8 cellular contexts compared by ENCODE assay signal in the genomic region with DNA sequence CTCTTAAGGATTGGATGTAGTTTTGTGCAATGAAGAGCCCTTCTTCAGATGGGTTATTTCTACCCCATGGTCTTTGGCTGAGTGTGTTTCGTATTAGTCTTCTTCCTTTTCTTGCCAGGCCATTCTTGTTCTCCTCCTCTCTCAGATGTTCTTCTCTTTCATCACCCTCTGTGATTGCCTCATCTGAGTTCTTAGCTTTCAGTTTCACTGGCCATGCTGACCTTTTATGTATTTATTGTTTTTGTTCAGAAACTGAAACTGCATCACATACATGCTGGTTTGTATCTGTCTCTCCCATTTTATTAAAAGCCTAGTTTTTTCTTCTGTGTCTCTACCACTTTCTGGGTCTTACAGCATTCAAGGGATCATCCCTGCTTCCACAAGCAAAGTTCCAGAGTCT. TPM values are rescaled to one million over a fixed set of nuclear protein-coding genes. Genes with fewer than 3 reads are reported as not detected.
DNase-seq lines count a peak whose midpoint lies in the region; ATAC-seq and TF ChIP-seq lines count a peak whose summit lies in the region.

No MANE protein-coding gene starts in this region.

- H3K9me3 Mint-ChIP-seq in IgD-negative memory B cell (peaks cover 0 to 3% (median 0%) of the 10 kb centered on the region in 3 donors), natural killer cell (no peaks in the 10 kb centered on the region)

- H3K27ac ChIP-seq in breast epithelium = peak overlapping the region; percentile 56 to 64
- H3K27ac ChIP-seq in SK-N-SH (ENCODE audit: low read depth in 2 of 2, low read length in 1 of 2) = no peak overlapping the region

- peak overlapping the region; percentile 0 to 78 (median 14) for H3K4me3 Mint-ChIP-seq in IgD-negative memory B cell
- peak overlapping the region; percentile 43 for H3K4me3 Mint-ChIP-seq in natural killer cell

- H3K27me3 ChIP-seq in breast epithelium (no peaks in the 10 kb centered on the region), SK-N-SH (ENCODE audit: insufficient read depth) (no peaks in the 10 kb centered on the region)

- H3K27ac Mint-ChIP-seq in IgD-negative memory B cell = peak overlapping the region; percentile 34 to 96 (median 95)
- peak overlapping the region; percentile 86 for H3K27ac Mint-ChIP-seq in natural killer cell

- TF ChIP-seq EP300 in SK-N-SH (IDR thresholded peaks at IDR 0.05; ENCODE audit: borderline replicate concordance in 1 of 2, low read depth in 1 of 2, low read length in 1 of 2) = no peak

- no peak overlapping the region for H2AFZ ChIP-seq in SK-N-SH (ENCODE audit: low read depth)

- no peak for TF ChIP-seq CTCF in breast epithelium (IDR thresholded peaks at IDR 0.05)
- TF ChIP-seq CTCF in natural killer cell (IDR thresholded peaks at IDR 0.05) = no peak
- no peak for TF ChIP-seq CTCF in SK-N-SH (IDR thresholded peaks at IDR 0.05)

- CTCF ChIA-PET in SK-N-SH (lab: Yijun Ruan, JAX) = no interaction called here

- H3K9me3 ChIP-seq in breast epithelium (no peaks in the 10 kb centered on the region), SK-N-SH (no peaks in the 10 kb centered on the region)

- TF ChIP-seq RAD21 in SK-N-SH (IDR thresholded peaks at IDR 0.05; ENCODE audit: low read length) = no peak

- POLR2A ChIA-PET in SK-N-SH (lab: Yijun Ruan, JAX) = no interaction called here

- DNase-seq in ELR (ENCODE audit: low read depth) = peak; percentile 33
- no peak for DNase-seq in breast epithelium (ENCODE audit: low spot score in 2 of 2)
- DNase-seq in natural killer cell = no peak
- no peak for DNase-seq in SK-N-SH
- DNase-seq in NCI-H748 (lab: John Stamatoyannopoulos, UW; ENCODE audit: unreplicated experiment) = no peak
- DNase-seq in NCI-H2081 (lab: John Stamatoyannopoulos, UW) = no peak

- H3K4me1 Mint-ChIP-seq in IgD-negative memory B cell = peaks cover 62 to 81% (median 64%) of the 10 kb centered on the region in 3 donors
- peaks cover 62 to 67% of the 10 kb centered on the region in 2 donors for H3K4me1 Mint-ChIP-seq in natural killer cell

- intact Hi-C loops in breast epithelium (cut with DNase I; ENCODE audit: low total_unique reads) (no loop called here), natural killer cell (cut with micrococcal nuclease) (loop anchor here (1.0 kb wide), 1 partner anchor 34 kb away; no protein-coding TSS in a partner anchor)

- peaks cover 40% of the 10 kb centered on the region for H3K79me2 ChIP-seq in SK-N-SH (ENCODE audit: insufficient read depth)

- no peak for TF ChIP-seq POLR2A in breast epithelium (IDR thresholded peaks at IDR 0.05)

- ATAC-seq in GM21390 (IDR thresholded peaks at IDR 0.05; ENCODE audit: unreplicated experiment) (peak; percentile 71), natural killer cell (peak; percentile 65 to 81 (median 79))

- no peak overlapping the region for H3K9ac ChIP-seq in SK-N-SH

- WGBS in SK-N-SH (ENCODE audit: low lambda C conversion rate) = 96% methylated on average over 1 of the region's 1 CpG

- H3K4me3 ChIP-seq in breast epithelium = no peak overlapping the region
- H3K4me3 ChIP-seq in SK-N-SH (ENCODE audit: low read depth in 2 of 2, low read length in 1 of 2) = no peak overlapping the region

- H4K20me1 ChIP-seq in SK-N-SH (ENCODE audit: insufficient read depth) = no peaks in the 10 kb centered on the region

- H3F3A ChIP-seq in SK-N-SH (replicated peaks; ENCODE audit: insufficient read depth) = peaks cover 4% of the 10 kb centered on the region

- H3K36me3 ChIP-seq in breast epithelium = no peaks in the 10 kb centered on the region
- no peaks in the 10 kb centered on the region for H3K36me3 ChIP-seq in SK-N-SH (replicated peaks in 1 of 2; ENCODE audit: control insufficient read depth in 1 of 2, insufficient read depth in 2 of 2, low read length in 1 of 2)

- H3K27me3 Mint-ChIP-seq in IgD-negative memory B cell (no peaks in the 10 kb centered on the region), natural killer cell (ENCODE audit: low read depth in 2 of 2) (no peaks in the 10 kb centered on the region)

- H3K4me2 ChIP-seq in SK-N-SH = no peak overlapping the region

- peaks cover 3% of the 10 kb centered on the region for H3K36me3 Mint-ChIP-seq in IgD-negative memory B cell
- no peaks in the 10 kb centered on the region for H3K36me3 Mint-ChIP-seq in natural killer cell

- no peaks in the 10 kb centered on the region for H3K4me1 ChIP-seq in breast epithelium
- H3K4me1 ChIP-seq in SK-N-SH (ENCODE audit: control insufficient read depth in 1 of 2, insufficient read depth in 2 of 2, low read depth in 1 of 2, low read length in 1 of 2) = peaks cover 0 to 10% of the 10 kb centered on the region in 2 experiments; a peak in 3 of 4 replicates

- H3K9me2 ChIP-seq in SK-N-SH = no peaks in the 10 kb centered on the region

TF ChIP-seq in SK-N-SH, 30 proteins besides CTCF, POLR2A, EP300 and RAD21:
- TF ChIP-seq TEAD4 (IDR thresholded peaks at IDR 0.05; ENCODE audit: borderline replicate concordance, insufficient read depth) (no peak), NFIC (IDR thresholded peaks at IDR 0.05; ENCODE audit: borderline replicate concordance) (no peak), MXI1 (IDR thresholded peaks at IDR 0.05; ENCODE audit: low read depth, low read length) (no peak), CHD2 (IDR thresholded peaks at IDR 0.05; ENCODE audit: low read length, partially characterized antibody) (no peak), GATA2 (CRISPR knock-in tag; IDR thresholded peaks at IDR 0.05) (no peak), MEF2A (IDR thresholded peaks at IDR 0.05; ENCODE audit: borderline replicate concordance, low read depth) (no peak), SIN3A (IDR thresholded peaks at IDR 0.05; ENCODE audit: borderline replicate concordance, low read depth, low read length) (no peak), ELF1 (IDR thresholded peaks at IDR 0.05) (no peak), YY1 (IDR thresholded peaks at IDR 0.05; ENCODE audit: low read depth) (no peak), FOXJ3 (CRISPR knock-in tag; IDR thresholded peaks at IDR 0.05) (no peak), TAF1 (IDR thresholded peaks at IDR 0.05; ENCODE audit: borderline replicate concordance, low read depth, low read length) (no peak)
- TF ChIP-seq, protein P1, sequence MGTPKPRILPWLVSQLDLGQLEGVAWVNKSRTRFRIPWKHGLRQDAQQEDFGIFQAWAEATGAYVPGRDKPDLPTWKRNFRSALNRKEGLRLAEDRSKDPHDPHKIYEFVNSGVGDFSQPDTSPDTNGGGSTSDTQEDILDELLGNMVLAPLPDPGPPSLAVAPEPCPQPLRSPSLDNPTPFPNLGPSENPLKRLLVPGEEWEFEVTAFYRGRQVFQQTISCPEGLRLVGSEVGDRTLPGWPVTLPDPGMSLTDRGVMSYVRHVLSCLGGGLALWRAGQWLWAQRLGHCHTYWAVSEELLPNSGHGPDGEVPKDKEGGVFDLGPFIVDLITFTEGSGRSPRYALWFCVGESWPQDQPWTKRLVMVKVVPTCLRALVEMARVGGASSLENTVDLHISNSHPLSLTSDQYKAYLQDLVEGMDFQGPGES (IDR thresholded peaks at IDR 0.05; ENCODE audit: low read depth, low read length) = no peak

RNA-seq across cellular contexts. Expression of a gene that starts 21.7 kb away (rescaled TPM):
- 81.7 TPM for polyA plus RNA-seq in IgD-negative memory B cell
- 10 to 100 TPM; 36.5 to 66.9 (median 39.3) TPM for total RNA-seq in breast epithelium
- 10 to 100 TPM; 52.5 to 60.2 (median 58.6) TPM for total RNA-seq in natural killer cell
- 14.5 and 15.2 TPM in 2 replicates for polyA plus RNA-seq in SK-N-SH (2012; rRNA removed)
- polyA plus RNA-seq in SK-N-SH (2012; cell fraction: cytosol; rRNA removed) = 19.3 and 23.3 TPM in 2 replicates
- 5.2 and 9.4 TPM in 2 replicates for polyA plus RNA-seq in SK-N-SH (2012; cell fraction: nucleus; rRNA removed)

Comparison
In these comparisons a context has a peak if more than half of its experiments do, and no peak if none do; other contexts are left out.
1. H3K27ac ChIP-seq: peak in breast epithelium (2 of 2); none in SK-N-SH (0 of 2).